ENCODE assay signal across 8 cellular contexts in the genomic region with DNA sequence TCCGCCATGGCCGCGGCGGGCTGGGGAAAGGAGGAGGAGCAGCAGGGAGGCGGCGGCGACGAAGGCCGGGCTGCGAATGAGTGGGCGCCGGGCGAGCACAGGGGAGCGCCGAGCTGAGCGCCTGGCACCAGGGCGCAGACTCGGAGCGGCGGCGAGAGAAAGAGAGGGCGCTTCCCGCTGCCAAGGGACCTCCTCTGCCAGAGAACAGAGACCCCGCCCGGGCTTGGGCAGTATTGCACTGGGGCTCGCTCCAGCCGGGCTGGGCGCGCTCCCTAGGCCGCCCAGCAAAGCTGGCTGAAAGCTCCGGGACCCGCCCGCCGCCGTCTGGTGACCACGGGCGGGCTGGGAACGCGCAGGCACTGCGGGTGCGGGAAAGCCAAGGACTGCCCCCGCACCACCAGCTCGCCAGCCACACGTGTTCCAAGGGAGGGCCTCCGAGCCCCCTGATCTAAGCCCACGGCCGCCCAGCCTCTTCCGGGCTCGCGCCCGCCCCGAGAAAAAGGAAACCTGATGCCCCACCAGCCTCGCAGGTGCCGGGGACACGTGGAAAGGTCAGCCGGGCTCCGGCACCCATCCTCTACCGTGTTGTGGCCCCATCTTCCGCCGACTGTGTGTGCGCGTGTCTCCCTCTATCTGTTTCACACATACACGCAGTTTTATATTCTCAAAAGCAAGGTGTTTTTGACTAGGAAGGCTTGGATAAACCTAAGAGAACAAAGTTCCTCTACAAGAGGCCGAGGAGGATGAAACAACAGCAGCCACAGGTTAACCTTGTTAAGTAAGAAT. TPM values are rescaled to one million over a fixed set of nuclear protein-coding genes. Genes with fewer than 3 reads are reported as not detected.
DNase-seq lines count a peak whose midpoint lies in the region; ATAC-seq and TF ChIP-seq lines count a peak whose summit lies in the region.

A gene (minus strand): TSS at position 140 of the 786 bp plus-strand sequence. CDS start 132 bp downstream, at position 8.

- H3K4me3 ChIP-seq in CD4-positive, alpha-beta memory T cell (ENCODE audit: low read length in 2 of 2): peak within 1 kb of the TSS; percentile 80 to 81
- H3K4me3 ChIP-seq in dorsolateral prefrontal cortex: peak within 1 kb of the TSS; percentile 58 to 99 (median 93)
- peak within 1 kb of the TSS; percentile 97 for H3K4me3 ChIP-seq in lower lobe of right lung

- DNase-seq in CD4-positive, alpha-beta memory T cell: peak; percentile 91 to 93 (median 93)
- DNase-seq in NCI-H82 (lab: John Stamatoyannopoulos, UW) (peak; percentile 94), dorsolateral prefrontal cortex (peak; percentile 82 to 94 (median 90)), lower lobe of right lung (peak; percentile 95)
- peak; percentile 95 for DNase-seq in activated CD4-positive, alpha-beta memory T cell treated with anti-CD3 and anti-CD28 coated beads for 36 hours
- peak; percentile 87 to 90 (median 89) for DNase-seq in stimulated activated CD4-positive, alpha-beta T cell treated with anti-CD3 and anti-CD28 coated beads, TNF-alpha, amount 100 ng/mL, for 24 hours (ENCODE audit: low read depth in 3 of 3)

- no peaks in the 10 kb centered on the region for H3K9me3 ChIP-seq in CD4-positive, alpha-beta memory T cell (ENCODE audit: control insufficient read depth in 1 of 2, low read length in 2 of 2)
- H3K9me3 ChIP-seq in lower lobe of right lung: no peaks in the 10 kb centered on the region

- peaks cover 46 to 61% (median 57%) of the 10 kb centered on the region in 4 donors for H3K4me1 Mint-ChIP-seq in CD4-positive, alpha-beta memory T cell
- peaks cover 59% of the 10 kb centered on the region for H3K4me1 Mint-ChIP-seq in activated CD4-positive, alpha-beta memory T cell treated with anti-CD3 and anti-CD28 coated beads for 36 hours (ENCODE audit: low read depth)

- peaks cover 56% of the 10 kb centered on the region for H3K4me1 ChIP-seq in CD4-positive, alpha-beta memory T cell (ENCODE audit: insufficient read depth, low read length)
- H3K4me1 ChIP-seq in lower lobe of right lung: peaks cover 37% of the 10 kb centered on the region

- peak within 1 kb of the TSS; percentile 93 to 98 (median 96) for H3K4me3 Mint-ChIP-seq in CD4-positive, alpha-beta memory T cell
- peak within 1 kb of the TSS; percentile 91 for H3K4me3 Mint-ChIP-seq in activated CD4-positive, alpha-beta memory T cell treated with anti-CD3 and anti-CD28 coated beads for 36 hours

- CTCF ChIA-PET in CD4-positive, alpha-beta memory T cell (lab: Charles Lee; ENCODE audit: partially characterized antibody): interaction anchor here (0.8 to 4.4 kb wide), 19 partner anchors 9 to 1845 kb away, joined by 3 to 20 read pairs (median 4); no protein-coding TSS in a partner anchor
- CTCF ChIA-PET in activated CD4-positive, alpha-beta memory T cell treated with anti-CD3 and anti-CD28 coated beads for 36 hours (lab: Charles Lee): interaction anchor here (0.6 to 5.5 kb wide), 24 partner anchors 8 to 827 kb away, joined by 3 to 69 read pairs (median 4); no protein-coding TSS in a partner anchor

- H3K36me3 ChIP-seq in CD4-positive, alpha-beta memory T cell (ENCODE audit: insufficient read depth, low read length): no peaks in the 10 kb centered on the region
- H3K36me3 ChIP-seq in lower lobe of right lung: no peaks in the 10 kb centered on the region

- H3K27me3 Mint-ChIP-seq in CD4-positive, alpha-beta memory T cell: no peaks in the 10 kb centered on the region
- no peaks in the 10 kb centered on the region for H3K27me3 Mint-ChIP-seq in activated CD4-positive, alpha-beta memory T cell treated with anti-CD3 and anti-CD28 coated beads for 36 hours

- no peaks in the 10 kb centered on the region for H3K9me3 Mint-ChIP-seq in CD4-positive, alpha-beta memory T cell
- no peaks in the 10 kb centered on the region for H3K9me3 Mint-ChIP-seq in activated CD4-positive, alpha-beta memory T cell treated with anti-CD3 and anti-CD28 coated beads for 36 hours

- TF ChIP-seq CTCF in dorsolateral prefrontal cortex (IDR thresholded peaks at IDR 0.05 in 54 of 56, conservative IDR thresholded peaks at IDR 0.05 in 2 of 56; ENCODE audit: low read depth in 1 of 56, partially characterized antibody in 56 of 56): peak; percentile 62 to 95 (median 82)
- peak; percentile 87 for TF ChIP-seq CTCF in lower lobe of right lung (IDR thresholded peaks at IDR 0.05)

- H3K27ac ChIP-seq in CD4-positive, alpha-beta memory T cell (ENCODE audit: low read depth, low read length): peak within 1 kb of the TSS; percentile 77
- H3K27ac ChIP-seq in dorsolateral prefrontal cortex (peak within 1 kb of the TSS; percentile 66 to 99 (median 94)), lower lobe of right lung (peak within 1 kb of the TSS; percentile 92)

- H3K36me3 Mint-ChIP-seq in CD4-positive, alpha-beta memory T cell: peaks cover 0 to 8% of the 10 kb centered on the region in 2 donors
- peaks cover 31% of the 10 kb centered on the region for H3K36me3 Mint-ChIP-seq in activated CD4-positive, alpha-beta memory T cell treated with anti-CD3 and anti-CD28 coated beads for 36 hours

- no peaks in the 10 kb centered on the region for H3K27me3 ChIP-seq in CD4-positive, alpha-beta memory T cell (ENCODE audit: insufficient read depth, low read length)
- H3K27me3 ChIP-seq in dorsolateral prefrontal cortex: no peaks in the 10 kb centered on the region
- H3K27me3 ChIP-seq in lower lobe of right lung (ENCODE audit: low read depth): no peaks in the 10 kb centered on the region

- intact Hi-C loops in CD4-positive, alpha-beta memory T cell (cut with micrococcal nuclease): loop anchor here (1.0 to 5.0 kb wide), 8 partner anchors 26 to 1638 kb away; a partner anchor contains a TSS
- intact Hi-C loops in activated CD4-positive, alpha-beta memory T cell treated with anti-CD3 and anti-CD28 coated beads for 36 hours (cut with micrococcal nuclease): loop anchor here (1.0 to 10.0 kb wide), 8 partner anchors 41 to 1998 kb away; a partner anchor contains a TSS
- intact Hi-C loops in dorsolateral prefrontal cortex (cut with DNase I): loop anchor here (5.0 to 10.0 kb wide), 4 partner anchors 74 to 279 kb away; no protein-coding TSS in a partner anchor
- intact Hi-C loops in lower lobe of right lung (cut with DNase I): no loop called here

- peak; percentile 72 for ATAC-seq in GM19438 (IDR thresholded peaks at IDR 0.05; ENCODE audit: low read depth, unreplicated experiment)
- peak; percentile 52 for ATAC-seq in HG03575 (IDR thresholded peaks at IDR 0.05; ENCODE audit: extremely low read depth, insufficient number of reproducible peaks, low FRiP score, unreplicated experiment)
- peak; percentile 93 to 97 for ATAC-seq in lower lobe of right lung

- peak within 1 kb of the TSS; percentile 89 to 99 (median 96) for H3K27ac Mint-ChIP-seq in CD4-positive, alpha-beta memory T cell
- peak within 1 kb of the TSS; percentile 96 for H3K27ac Mint-ChIP-seq in activated CD4-positive, alpha-beta memory T cell treated with anti-CD3 and anti-CD28 coated beads for 36 hours

- POLR2A ChIA-PET in CD4-positive, alpha-beta memory T cell (lab: Charles Lee; ENCODE audit: partially characterized antibody): interaction anchor here (0.7 to 1.7 kb wide), 15 partner anchors 9 to 1961 kb away, joined by 3 to 11 read pairs (median 4); a partner anchor contains a TSS
- POLR2A ChIA-PET in activated CD4-positive, alpha-beta memory T cell treated with anti-CD3 and anti-CD28 coated beads for 36 hours (lab: Charles Lee): interaction anchor here (0.7 to 4.6 kb wide), 12 partner anchors 11 to 197 kb away, joined by 3 to 47 read pairs (median 5); a partner anchor contains a TSS

RNA-seq across cellular contexts. Expression of the gene that starts here (rescaled TPM):
- 10 to 100 TPM; 20.9 to 22.5 TPM for total RNA-seq in CD4-positive, alpha-beta memory T cell
- polyA plus RNA-seq in CD4-positive, alpha-beta memory T cell: 1 to 10 TPM; 4.4 to 6.1 TPM
- total RNA-seq in activated CD4-positive, alpha-beta memory T cell treated with anti-CD3 and anti-CD28 coated beads for 36 hours: 10 to 100 TPM; 49.1 to 51.5 TPM
- total RNA-seq in dorsolateral prefrontal cortex (10 to 100 TPM; 30.9 to 97.2 (median 68.8) TPM), lower lobe of right lung (50.6 TPM)

Comparison
In these comparisons a context has a peak if more than half of its experiments do, and no peak if none do; other contexts are left out.
1. Peak in every context shown above with its lines: DNase-seq, ATAC-seq, H3K4me3 ChIP-seq and H3K27ac ChIP-seq.